Comparison of ENCODE assay signal across 8 cellular contexts in genomic region chr9:130053109-130053503, GRCh38. TPM values are rescaled to one million over a fixed set of nuclear protein-coding genes. Genes with fewer than 3 reads are reported as not detected.
DNase-seq lines count a peak whose midpoint lies in the region; ATAC-seq, FAIRE-seq and TF ChIP-seq lines count a peak whose summit lies in the region.

No MANE protein-coding gene starts in this region.

- H3K9me3 Mint-ChIP-seq in Calu3 (ENCODE audit: low read depth, unreplicated experiment) = no peaks in the 10 kb centered on the region

- peak overlapping the region; percentile 96 for H3K4me3 ChIP-seq in epithelial cell of proximal tubule (ENCODE audit: low read depth, low read length)
- peak overlapping the region; percentile 59 to 94 (median 74) for H3K4me3 ChIP-seq in pancreas

- CTCF ChIA-PET in Calu3 (lab: Charles Lee) = interaction anchor here (0.6 kb wide), 2 partner anchors 141 to 1130 kb away, joined by 5 to 6 read pairs; no protein-coding TSS in a partner anchor

- peak overlapping the region; percentile 58 to 78 (median 70) for H3K27ac ChIP-seq in pancreas

- H3K36me3 Mint-ChIP-seq in Calu3 (ENCODE audit: insufficient read depth, unreplicated experiment) = peaks cover 14% of the 10 kb centered on the region

- no peaks in the 10 kb centered on the region for H3K4me1 Mint-ChIP-seq in Calu3 (ENCODE audit: low read depth, unreplicated experiment)

- no peak for ATAC-seq in pancreas
- no peak for ATAC-seq in GM21360 (IDR thresholded peaks at IDR 0.05; ENCODE audit: unreplicated experiment)

- WGBS in pancreas, 2 donors = 7 to 11% methylated on average over 9 of the region's 9 CpGs

- peak overlapping the region; percentile 85 for H3K4me3 Mint-ChIP-seq in Calu3 (ENCODE audit: low read depth, unreplicated experiment)

- H3K4me1 ChIP-seq in pancreas = peaks cover 5 to 10% (median 6%) of the 10 kb centered on the region in 3 donors

- no peaks in the 10 kb centered on the region for H3K36me3 ChIP-seq in pancreas

- TSS peak; percentile 77 for BruUV-seq in Calu3 (replicated peaks; lab: Mats Ljungman, UMichigan)

- H3K27me3 Mint-ChIP-seq in Calu3 (ENCODE audit: unreplicated experiment) = no peaks in the 10 kb centered on the region

- H3K27me3 ChIP-seq in pancreas = no peaks in the 10 kb centered on the region

- DNase-seq in Calu3 (no peak), RKO (ENCODE audit: low spot score) (peak; percentile 43), epithelial cell of proximal tubule (ENCODE audit: low read depth) (no peak), pancreas (no peak), superior temporal gyrus (ENCODE audit: extremely low spot score) (no peak), NCI-H446 (lab: John Stamatoyannopoulos, UW) (no peak), NCI-H82 treated with DMSO at 0.1 percent for 48 hours (lab: John Stamatoyannopoulos, UW; ENCODE audit: unreplicated experiment) (no peak)

- no peak overlapping the region for H3K27ac Mint-ChIP-seq in Calu3 (ENCODE audit: unreplicated experiment)

- intact Hi-C loops in Calu3 (cut with micrococcal nuclease; ENCODE audit: unreplicated experiment) = no loop called here
- intact Hi-C loops in pancreas (cut with DNase I) = no loop called here

- no peaks in the 10 kb centered on the region for H3K9me3 ChIP-seq in pancreas

- FAIRE-seq in pancreas (lab: Jason Lieb, UNC) = no peak

- TF ChIP-seq CTCF in Calu3 (IDR thresholded peaks at IDR 0.05; ENCODE audit: unreplicated experiment) = no peak
- no peak for TF ChIP-seq CTCF in epithelial cell of proximal tubule (conservative IDR thresholded peaks at IDR 0.05; ENCODE audit: low read depth, low read length)
- TF ChIP-seq CTCF in pancreas (IDR thresholded peaks at IDR 0.05) = no peak

RNA-seq across cellular contexts. Expression of gene GPR107, which starts 0.6 kb away (rescaled TPM):
- total RNA-seq in Calu3 (2022) (39.9 and 43.4 TPM in 2 replicates), epithelial cell of proximal tubule (13.5 and 15.8 TPM in 2 replicates), pancreas (10 to 100 TPM; 12.4 to 19.8 (median 17.2) TPM)
- 1 to 10 TPM; 5.1 to 8.7 TPM for polyA plus RNA-seq in pancreas

RNA-seq across cellular contexts. Expression of gene FNBP1, which starts 10.1 kb away (rescaled TPM):
- total RNA-seq in Calu3 (2022) (9.6 and 9.9 TPM in 2 replicates), epithelial cell of proximal tubule (8.8 and 25.6 TPM in 2 replicates), pancreas (10 to 100 TPM in 2 of 6 donors, 1 to 10 TPM in 4; 6.5 to 18.5 (median 7.8) TPM)
- polyA plus RNA-seq in pancreas = 1 to 10 TPM; 5.3 to 7.0 TPM
